In genomic region chr7:100390286-100391028, GRCh38 we compare ENCODE assay signal across 23 cellular contexts. TPM values are rescaled to one million over a fixed set of nuclear protein-coding genes. Genes with fewer than 3 reads are reported as not detected.
DNase-seq lines count a peak whose midpoint lies in the region; ATAC-seq, FAIRE-seq and TF ChIP-seq lines count a peak whose summit lies in the region.
"Had no signal": no experiment of that assay in that cellular context is flagged by ENCODE, and none has a peak within 500 bp of the region (broad histone marks: within the 10 kb centered on the region; RNA-seq: fewer than 3 reads in every experiment).

No MANE protein-coding gene starts in this region.

- H3K4me3 Mint-ChIP-seq in activated naive CD8-positive, alpha-beta T cell = no peak overlapping the region
- H3K4me3 Mint-ChIP-seq in activated naive CD8-positive, alpha-beta T cell treated with anti-CD3 and anti-CD28 coated beads, Interleukin-2, amount 50 U/mL, for 24 hours = no peak overlapping the region
- no peak overlapping the region for H3K4me3 Mint-ChIP-seq in stimulated activated memory B cell treated with anti-CD40 and anti-IgM and Interleukin-4, amounts not matched to agents 10 μg/mL and 1 μg/mL and 100 μg/mL, for 72 hours
- H3K4me3 Mint-ChIP-seq: CD8-positive, alpha-beta memory T cell had no signal

- H3K4me1 ChIP-seq in K562 (replicated peaks in 1 of 2; ENCODE audit: control insufficient read depth in 2 of 2, insufficient read depth in 2 of 2, low read length in 2 of 2) = peaks cover 0 to 4% of the 10 kb centered on the region in 2 experiments; a peak in 1 of 5 replicates
- H3K4me1 ChIP-seq in mucosa of descending colon (ENCODE audit: low read depth) = no peaks in the 10 kb centered on the region
- H3K4me1 ChIP-seq in OCI-LY7 (ENCODE audit: insufficient read depth, low read length, poor library complexity, severe bottlenecking) = peaks cover 16% of the 10 kb centered on the region
- H3K4me1 ChIP-seq: BE2C had no signal

- H3K27ac ChIP-seq in K562 (ENCODE audit: extremely low read depth, low read depth, low read length) (no peak overlapping the region), OCI-LY7 (ENCODE audit: low read depth, low read length, poor library complexity, severe bottlenecking) (no peak overlapping the region)

- no peak for TF ChIP-seq RAD21 in K562 (CRISPR knock-in tag; conservative IDR thresholded peaks at IDR 0.05 in 1 of 2, IDR thresholded peaks at IDR 0.05 in 1 of 2)

- H3K27me3 Mint-ChIP-seq in activated naive CD8-positive, alpha-beta T cell = no peaks in the 10 kb centered on the region
- peaks cover 12% of the 10 kb centered on the region for H3K27me3 Mint-ChIP-seq in activated naive CD8-positive, alpha-beta T cell treated with anti-CD3 and anti-CD28 coated beads, Interleukin-2, amount 50 U/mL, for 24 hours
- peaks cover 18% of the 10 kb centered on the region for H3K27me3 Mint-ChIP-seq in stimulated activated memory B cell treated with anti-CD40 and anti-IgM and Interleukin-4, amounts not matched to agents 10 μg/mL and 1 μg/mL and 100 μg/mL, for 72 hours

- no peak for TF ChIP-seq EP300 in K562 (IDR thresholded peaks at IDR 0.05; ENCODE audit: low read length)

- POLR2A ChIA-PET in K562 (lab: Yijun Ruan, JAX) (interaction anchor here (0.7 to 2.2 kb wide), 3 partner anchors 9 to 15 kb away, joined by 3 to 9 read pairs (median 5); no protein-coding TSS in a partner anchor), OCI-LY7 (lab: Charles Lee) (interaction anchor here (1.1 kb wide), 1 partner anchor 38 kb away, joined by 3 read pairs; the partner anchor contains the start of gene ZCWPW1)

- H4K20me1 ChIP-seq in K562 (replicated peaks; ENCODE audit: control insufficient read depth, insufficient read depth, low read length) = no peaks in the 10 kb centered on the region
- H4K20me1 ChIP-seq in OCI-LY7 (ENCODE audit: insufficient read depth, low read length) = no peaks in the 10 kb centered on the region

- no peak for ATAC-seq in activated naive CD8-positive, alpha-beta T cell treated with anti-CD3 and anti-CD28 coated beads, Interleukin-2, amount 50 U/mL, for 24 hours
- peak; percentile 22; the same call in 1 of the 3 replicates for ATAC-seq in K562
- ATAC-seq in mucosa of descending colon = peak; percentile 30
- no peak for ATAC-seq in stimulated activated memory B cell treated with anti-CD40 and anti-IgM and Interleukin-4, amounts not matched to agents 10 μg/mL and 1 μg/mL and 100 μg/mL, for 72 hours

- FAIRE-seq in K562 (lab: Jason Lieb, UNC) = no peak
- FAIRE-seq: D721Med, GM12892 had no signal

- no peak for TF ChIP-seq POLR2A in K562 (conservative IDR thresholded peaks at IDR 0.05)

- peaks cover 18 to 23% of the 10 kb centered on the region in 2 experiments; a peak in 4 of 5 replicates for H3K27me3 ChIP-seq in K562 (ENCODE audit: control insufficient read depth in 2 of 2, insufficient read depth in 2 of 2, low read length in 2 of 2)
- H3K27me3 ChIP-seq: BE2C had no signal

- no peaks in the 10 kb centered on the region for H3K36me3 Mint-ChIP-seq in activated naive CD8-positive, alpha-beta T cell
- H3K36me3 Mint-ChIP-seq in activated naive CD8-positive, alpha-beta T cell treated with anti-CD3 and anti-CD28 coated beads, Interleukin-2, amount 50 U/mL, for 24 hours (ENCODE audit: low read depth) = no peaks in the 10 kb centered on the region
- no peaks in the 10 kb centered on the region for H3K36me3 Mint-ChIP-seq in stimulated activated memory B cell treated with anti-CD40 and anti-IgM and Interleukin-4, amounts not matched to agents 10 μg/mL and 1 μg/mL and 100 μg/mL, for 72 hours
- H3K36me3 Mint-ChIP-seq: CD8-positive, alpha-beta memory T cell had no signal

- H3K79me2 ChIP-seq in K562 (ENCODE audit: control insufficient read depth, insufficient read depth, low read length) = no peaks in the 10 kb centered on the region
- H3K79me2 ChIP-seq in OCI-LY7 (ENCODE audit: insufficient read depth, low read depth, low read length) = no peaks in the 10 kb centered on the region

- H2AFZ ChIP-seq in K562 (ENCODE audit: low read depth, low read length) (no peak overlapping the region), OCI-LY7 (ENCODE audit: low read length) (no peak overlapping the region)

- DNase-seq in activated naive CD8-positive, alpha-beta T cell treated with anti-CD3 and anti-CD28 coated beads, Interleukin-2, amount 50 U/mL, for 24 hours = no peak
- DNase-seq in K562 (ENCODE audit: extremely low read depth in 1 of 4, low spot score in 3 of 4) = no peak
- DNase-seq in mucosa of descending colon = no peak
- no peak for DNase-seq in NCI-H2171 (lab: John Stamatoyannopoulos, UW)
- no peak for DNase-seq in OCI-LY7 (ENCODE audit: low spot score)
- no peak for DNase-seq in cortex of kidney (lab: John Stamatoyannopoulos, UW)
- DNase-seq: BE2C; CD8-positive, alpha-beta memory T cell; H7; KBM-7; NCI-H1105; NCI-H1694; NCI-H510A; NCI-H748 treated with DMSO at 0.1 percent for 48 hours; NK-92 treated with Interleukin-12 subunit alpha and Interleukin-12 subunit beta, amount 100 ng/mL, for 24 hours; SHP77 treated with DMSO at 0.1 percent for 48 hours; SK-N-SH had no signal

- CTCF ChIA-PET in K562 (lab: Yijun Ruan, JAX; ENCODE audit: low intra/inter-chr PET ratio) = interaction anchor here (0.6 to 0.7 kb wide), 2 partner anchors 13 to 78 kb away, joined by 3 read pairs; no protein-coding TSS in a partner anchor
- CTCF ChIA-PET in OCI-LY7 (lab: Charles Lee; ENCODE audit: unreplicated experiment) = interaction anchor here (0.6 kb wide), 1 partner anchor 136 kb away, joined by 5 read pairs; no protein-coding TSS in a partner anchor

- intact Hi-C loops in K562 (cut with micrococcal nuclease) (no loop called here), mucosa of descending colon (cut with DNase I, micrococcal nuclease) (no loop called here), OCI-LY7 (cut with micrococcal nuclease; ENCODE audit: unreplicated experiment) (no loop called here)

- H3K4me1 Mint-ChIP-seq in activated naive CD8-positive, alpha-beta T cell (ENCODE audit: low read depth) = peaks cover 1% of the 10 kb centered on the region
- H3K4me1 Mint-ChIP-seq in activated naive CD8-positive, alpha-beta T cell treated with anti-CD3 and anti-CD28 coated beads, Interleukin-2, amount 50 U/mL, for 24 hours = peaks cover 4% of the 10 kb centered on the region
- peaks cover 26% of the 10 kb centered on the region for H3K4me1 Mint-ChIP-seq in stimulated activated memory B cell treated with anti-CD40 and anti-IgM and Interleukin-4, amounts not matched to agents 10 μg/mL and 1 μg/mL and 100 μg/mL, for 72 hours

- TF ChIP-seq CTCF in K562 (IDR thresholded peaks at IDR 0.05 in 2 of 3, conservative IDR thresholded peaks at IDR 0.05 in 1 of 3; ENCODE audit: insufficient read depth in 2 of 3, low read depth in 1 of 3, low read length in 3 of 3) = no peak
- TF ChIP-seq CTCF in mucosa of descending colon (IDR thresholded peaks at IDR 0.05) = no peak
- TF ChIP-seq CTCF in OCI-LY7 (conservative IDR thresholded peaks at IDR 0.05; ENCODE audit: low read length) = no peak

- no peaks in the 10 kb centered on the region for H3K9me1 ChIP-seq in K562 (ENCODE audit: control insufficient read depth, insufficient read depth, low read length)

- no peak overlapping the region; a peak in 1 of 4 replicates for H3K9ac ChIP-seq in K562 (ENCODE audit: insufficient read depth in 1 of 2, low read depth in 2 of 2, low read length in 2 of 2)
- H3K9ac ChIP-seq: SK-N-SH had no signal

- H3K4me3 ChIP-seq in K562 (no peak overlapping the region), mucosa of descending colon (no peak overlapping the region), OCI-LY7 (ENCODE audit: low read depth, low read length, poor library complexity, severe bottlenecking) (no peak overlapping the region)

- peak overlapping the region; percentile 54 for H3K27ac Mint-ChIP-seq in activated naive CD8-positive, alpha-beta T cell
- no peak overlapping the region for H3K27ac Mint-ChIP-seq in activated naive CD8-positive, alpha-beta T cell treated with anti-CD3 and anti-CD28 coated beads, Interleukin-2, amount 50 U/mL, for 24 hours
- H3K27ac Mint-ChIP-seq in stimulated activated memory B cell treated with anti-CD40 and anti-IgM and Interleukin-4, amounts not matched to agents 10 μg/mL and 1 μg/mL and 100 μg/mL, for 72 hours = peak overlapping the region; percentile 6
- H3K27ac Mint-ChIP-seq: CD8-positive, alpha-beta memory T cell had no signal

- no peaks in the 10 kb centered on the region for H3K9me3 ChIP-seq in K562 (replicated peaks; ENCODE audit: control insufficient read depth, insufficient read depth, low read depth, low read length)
- H3K9me3 ChIP-seq in mucosa of descending colon = no peaks in the 10 kb centered on the region
- no peaks in the 10 kb centered on the region for H3K9me3 ChIP-seq in OCI-LY7 (ENCODE audit: low read length)
- H3K9me3 ChIP-seq: BE2C, SK-N-SH had no signal

- H3K36me3 ChIP-seq in K562 (ENCODE audit: control insufficient read depth, insufficient read depth, low read length) = no peaks in the 10 kb centered on the region
- no peaks in the 10 kb centered on the region for H3K36me3 ChIP-seq in mucosa of descending colon (ENCODE audit: low read depth)
- H3K36me3 ChIP-seq in OCI-LY7 (ENCODE audit: insufficient read depth, low read length) = no peaks in the 10 kb centered on the region
- H3K36me3 ChIP-seq: BE2C had no signal

- H3K9me2 ChIP-seq in OCI-LY7 (ENCODE audit: insufficient read depth, low read length) = no peaks in the 10 kb centered on the region
- H3K9me2 ChIP-seq: SK-N-SH had no signal

- BruUV-seq in K562 (replicated peaks; lab: Mats Ljungman, UMichigan) (no TSS peak), OCI-LY7 (replicated peaks; lab: Mats Ljungman, UMichigan) (no TSS peak)

- no peak overlapping the region for H3K4me2 ChIP-seq in K562 (ENCODE audit: insufficient read depth, low read length)
- H3K4me2 ChIP-seq in OCI-LY7 (ENCODE audit: low read length) = no peak overlapping the region
- H3K4me2 ChIP-seq: SK-N-SH had no signal

- WGBS in K562 (ENCODE audit: insufficient coverage, low coverage, missing lambda C conversion rate) = 7% methylated on average over 3 of the region's 3 CpGs

- no peaks in the 10 kb centered on the region for H3K9me3 Mint-ChIP-seq in activated naive CD8-positive, alpha-beta T cell (ENCODE audit: low read depth)
- no peaks in the 10 kb centered on the region for H3K9me3 Mint-ChIP-seq in activated naive CD8-positive, alpha-beta T cell treated with anti-CD3 and anti-CD28 coated beads, Interleukin-2, amount 50 U/mL, for 24 hours
- no peaks in the 10 kb centered on the region for H3K9me3 Mint-ChIP-seq in stimulated activated memory B cell treated with anti-CD40 and anti-IgM and Interleukin-4, amounts not matched to agents 10 μg/mL and 1 μg/mL and 100 μg/mL, for 72 hours
- H3K9me3 Mint-ChIP-seq: CD8-positive, alpha-beta memory T cell had no signal

- in situ Hi-C loops in K562 (cut with MboI) = no loop called here

RNA-seq across cellular contexts. Expression of gene PILRA, which starts 17.2 kb away (rescaled TPM):
- total RNA-seq in K562 (2011; cell fraction: chromatin; rRNA removed; ENCODE audit: low replicate concordance) = 9.0 and 11.0 TPM in 2 replicates
- 5.9 and 6.2 TPM in 2 replicates for total RNA-seq in K562 (2011; cell fraction: nucleolus; rRNA removed)
- 8.1 and 8.8 TPM in 2 replicates for total RNA-seq in K562 (2011; cell fraction: nucleoplasm; rRNA removed)
- total RNA-seq in K562 (2014; rRNA removed) (0.23 and 0.41 TPM in 2 replicates), K562 (2014; rRNA removed; fragmentation: Illumina TruSeq; extraction: Trizol) (0.32 and 0.47 TPM in 2 replicates), K562 (2015; rRNA removed; fragmentation: Illumina TruSeq; extraction: Trizol) (0.34 and 0.65 TPM in 2 replicates), K562 (2021) (0.83 and 0.95 TPM in 2 replicates), mucosa of descending colon (10 to 100 TPM in 1 of 3 donors, 1 to 10 TPM in 2; 4.2 to 15.9 (median 7.8) TPM), OCI-LY7 (2022) (13.5 and 16.0 TPM in 2 replicates)
- polyA plus RNA-seq in K562 (2011; rRNA removed) (1.8 and 3.1 TPM in 2 replicates), K562 (2014; fragmentation: Illumina TruSeq; extraction: Trizol) (0.73 and 0.93 TPM in 2 replicates), K562 (2014; fragmentation: Nextera tagmentation; extraction: Ambion mirVana) (under 1 TPM; 0.13 to 0.21 TPM), K562 (2014; rRNA removed) (0.62 and 1.6 TPM in 2 replicates)
- polyA plus RNA-seq in K562 (2011; cell fraction: cytosol; rRNA removed) = 1.8 and 3.1 TPM in 2 replicates
- 12.1 and 14.8 TPM in 2 replicates for polyA plus RNA-seq in K562 (2011; cell fraction: nucleus; rRNA removed)
- 0.79 and 2.9 TPM in 2 replicates for polyA plus RNA-seq in K562 (2012)
- 0.30 TPM in 1 of 2 replicates, not detected in the other for polyA minus RNA-seq in K562 (2011; rRNA and poly(A)+ RNA removed)
- polyA minus RNA-seq in K562 (2011; cell fraction: cytosol; rRNA and poly(A)+ RNA removed) = not detected in 2 replicates
- polyA minus RNA-seq in K562 (2011; cell fraction: nucleus; rRNA and poly(A)+ RNA removed) = 1.1 and 1.6 TPM in 2 replicates
- 6.4 and 8.0 TPM in 2 replicates for total RNA-seq in OCI-LY7 (2014; rRNA removed; shearing (Covaris generic))
- total RNA-seq: A172, RPMI7951 had no signal

RNA-seq across cellular contexts. Expression of gene PILRB, which starts 32.5 kb away (rescaled TPM):
- total RNA-seq in K562 (2011; cell fraction: chromatin; rRNA removed; ENCODE audit: low replicate concordance) = 248 and 523 TPM in 2 replicates
- total RNA-seq in K562 (2011; cell fraction: nucleolus; rRNA removed) = 303 and 304 TPM in 2 replicates
- total RNA-seq in K562 (2011; cell fraction: nucleoplasm; rRNA removed) = 245 and 257 TPM in 2 replicates
- total RNA-seq in K562 (2014; rRNA removed) = 37.0 and 37.7 TPM in 2 replicates
- total RNA-seq in K562 (2014; rRNA removed; fragmentation: Illumina TruSeq; extraction: Trizol) = 14.4 and 25.4 TPM in 2 replicates
- total RNA-seq in K562 (2015; rRNA removed; fragmentation: Illumina TruSeq; extraction: Trizol) = 30.7 and 32.3 TPM in 2 replicates
- total RNA-seq in K562 (2021) = 39.0 and 45.3 TPM in 2 replicates
- 39.2 and 56.1 TPM in 2 replicates for polyA plus RNA-seq in K562 (2011; rRNA removed)
- polyA plus RNA-seq in K562 (2011; cell fraction: cytosol; rRNA removed) = 30.7 and 45.8 TPM in 2 replicates
- polyA plus RNA-seq in K562 (2011; cell fraction: nucleus; rRNA removed) = 448 and 634 TPM in 2 replicates
- polyA plus RNA-seq in K562 (2012) = 39.7 and 51.9 TPM in 2 replicates
- polyA plus RNA-seq in K562 (2014; fragmentation: Illumina TruSeq; extraction: Trizol) = 49.9 and 56.7 TPM in 2 replicates
- 1 to 10 TPM; 6.2 to 7.1 TPM for polyA plus RNA-seq in K562 (2014; fragmentation: Nextera tagmentation; extraction: Ambion mirVana)
- polyA plus RNA-seq in K562 (2014; rRNA removed) = 94.6 and 99.3 TPM in 2 replicates
- polyA minus RNA-seq in K562 (2011; rRNA and poly(A)+ RNA removed) = 8.3 and 12.6 TPM in 2 replicates
- 2.9 and 8.4 TPM in 2 replicates for polyA minus RNA-seq in K562 (2011; cell fraction: cytosol; rRNA and poly(A)+ RNA removed)
- 43.1 and 49.8 TPM in 2 replicates for polyA minus RNA-seq in K562 (2011; cell fraction: nucleus; rRNA and poly(A)+ RNA removed)
- total RNA-seq in mucosa of descending colon = 10 to 100 TPM; 36.4 to 95.3 (median 54.3) TPM
- 90.2 and 102 TPM in 2 replicates for total RNA-seq in OCI-LY7 (2014; rRNA removed; shearing (Covaris generic))
- total RNA-seq in OCI-LY7 (2022) = 95.0 and 106 TPM in 2 replicates

RNA-seq across cellular contexts. Expression of gene ZCWPW1, which starts 38.0 kb away (rescaled TPM):
- 2.4 and 3.7 TPM in 2 replicates for total RNA-seq in K562 (2011; cell fraction: chromatin; rRNA removed; ENCODE audit: low replicate concordance)
- total RNA-seq in K562 (2011; cell fraction: nucleolus; rRNA removed) = 2.0 and 2.6 TPM in 2 replicates
- total RNA-seq in K562 (2011; cell fraction: nucleoplasm; rRNA removed) = 1.8 and 3.5 TPM in 2 replicates
- total RNA-seq in K562 (2014; rRNA removed) = 1.3 and 1.7 TPM in 2 replicates
- total RNA-seq in K562 (2014; rRNA removed; fragmentation: Illumina TruSeq; extraction: Trizol) = 0.84 and 1.8 TPM in 2 replicates
- 1.2 and 1.7 TPM in 2 replicates for total RNA-seq in K562 (2015; rRNA removed; fragmentation: Illumina TruSeq; extraction: Trizol)
- 0.86 and 0.94 TPM in 2 replicates for total RNA-seq in K562 (2021)
- 1.5 and 1.7 TPM in 2 replicates for polyA plus RNA-seq in K562 (2011; rRNA removed)
- polyA plus RNA-seq in K562 (2011; cell fraction: cytosol; rRNA removed) = 0.67 and 0.81 TPM in 2 replicates
- polyA plus RNA-seq in K562 (2011; cell fraction: nucleus; rRNA removed) = 3.7 and 4.2 TPM in 2 replicates
- polyA plus RNA-seq in K562 (2012) = 2.2 and 3.0 TPM in 2 replicates
- 0.79 and 1.4 TPM in 2 replicates for polyA plus RNA-seq in K562 (2014; fragmentation: Illumina TruSeq; extraction: Trizol)
- polyA plus RNA-seq in K562 (2014; fragmentation: Nextera tagmentation; extraction: Ambion mirVana) = under 1 TPM; 0.18 to 0.41 TPM
- 0.61 and 1.6 TPM in 2 replicates for polyA plus RNA-seq in K562 (2014; rRNA removed)
- 0.84 and 0.91 TPM in 2 replicates for polyA minus RNA-seq in K562 (2011; rRNA and poly(A)+ RNA removed)
- polyA minus RNA-seq in K562 (2011; cell fraction: cytosol; rRNA and poly(A)+ RNA removed) = 0.86 and 1.5 TPM in 2 replicates
- polyA minus RNA-seq in K562 (2011; cell fraction: nucleus; rRNA and poly(A)+ RNA removed) = 1.2 and 1.6 TPM in 2 replicates
- 1 to 10 TPM; 1.8 to 6.1 (median 2.3) TPM for total RNA-seq in mucosa of descending colon
- 4.1 and 10.9 TPM in 2 replicates for total RNA-seq in OCI-LY7 (2014; rRNA removed; shearing (Covaris generic))
- total RNA-seq in OCI-LY7 (2022) = 10.8 and 11.9 TPM in 2 replicates

RNA-seq across cellular contexts. Expression of gene MEPCE, which starts 39.2 kb away (rescaled TPM):
- total RNA-seq in K562 (2011; cell fraction: chromatin; rRNA removed; ENCODE audit: low replicate concordance) = 33.3 and 101 TPM in 2 replicates
- 57.9 and 76.5 TPM in 2 replicates for total RNA-seq in K562 (2011; cell fraction: nucleolus; rRNA removed)
- 40.2 and 43.9 TPM in 2 replicates for total RNA-seq in K562 (2011; cell fraction: nucleoplasm; rRNA removed)
- 50.6 and 65.4 TPM in 2 replicates for total RNA-seq in K562 (2014; rRNA removed)
- 24.9 and 29.5 TPM in 2 replicates for total RNA-seq in K562 (2014; rRNA removed; fragmentation: Illumina TruSeq; extraction: Trizol)
- total RNA-seq in K562 (2015; rRNA removed; fragmentation: Illumina TruSeq; extraction: Trizol) = 60.3 and 60.4 TPM in 2 replicates
- total RNA-seq in K562 (2021) = 72.8 and 76.3 TPM in 2 replicates
- 16.1 and 16.7 TPM in 2 replicates for polyA plus RNA-seq in K562 (2011; rRNA removed)
- 13.0 and 28.0 TPM in 2 replicates for polyA plus RNA-seq in K562 (2011; cell fraction: cytosol; rRNA removed)
- polyA plus RNA-seq in K562 (2011; cell fraction: nucleus; rRNA removed) = 23.6 and 47.0 TPM in 2 replicates
- polyA plus RNA-seq in K562 (2012) = 54.7 and 58.7 TPM in 2 replicates
- polyA plus RNA-seq in K562 (2014; fragmentation: Illumina TruSeq; extraction: Trizol) = 66.5 and 77.3 TPM in 2 replicates
- 10 to 100 TPM; 10.9 to 13.7 TPM for polyA plus RNA-seq in K562 (2014; fragmentation: Nextera tagmentation; extraction: Ambion mirVana)
- polyA plus RNA-seq in K562 (2014; rRNA removed) = 42.7 and 44.1 TPM in 2 replicates
- polyA minus RNA-seq in K562 (2011; rRNA and poly(A)+ RNA removed) = 20.0 and 29.4 TPM in 2 replicates
- polyA minus RNA-seq in K562 (2011; cell fraction: cytosol; rRNA and poly(A)+ RNA removed) = 18.7 and 24.0 TPM in 2 replicates
- polyA minus RNA-seq in K562 (2011; cell fraction: nucleus; rRNA and poly(A)+ RNA removed) = 27.9 and 29.5 TPM in 2 replicates
- 10 to 100 TPM; 29.3 to 46.8 (median 35.2) TPM for total RNA-seq in mucosa of descending colon
- 37.9 and 44.2 TPM in 2 replicates for total RNA-seq in OCI-LY7 (2014; rRNA removed; shearing (Covaris generic))
- total RNA-seq in OCI-LY7 (2022) = 54.1 and 65.6 TPM in 2 replicates

RNA-seq across cellular contexts. Expression of gene PPP1R35, which starts 45.8 kb away (rescaled TPM):
- total RNA-seq in K562 (2011; cell fraction: chromatin; rRNA removed; ENCODE audit: low replicate concordance) = 18.9 and 64.5 TPM in 2 replicates
- 109 and 128 TPM in 2 replicates for total RNA-seq in K562 (2011; cell fraction: nucleolus; rRNA removed)
- total RNA-seq in K562 (2011; cell fraction: nucleoplasm; rRNA removed) = 45.6 and 53.0 TPM in 2 replicates
- total RNA-seq in K562 (2014; rRNA removed) (127 and 152 TPM in 2 replicates), K562 (2014; rRNA removed; fragmentation: Illumina TruSeq; extraction: Trizol) (18.9 and 25.9 TPM in 2 replicates), K562 (2015; rRNA removed; fragmentation: Illumina TruSeq; extraction: Trizol) (44.9 and 47.9 TPM in 2 replicates), K562 (2021) (124 and 135 TPM in 2 replicates), mucosa of descending colon (10 to 100 TPM; 28.2 to 40.0 (median 28.9) TPM), OCI-LY7 (2022) (86.9 and 90.6 TPM in 2 replicates)
- polyA plus RNA-seq in K562 (2011; rRNA removed) (28.2 and 31.7 TPM in 2 replicates), K562 (2014; fragmentation: Illumina TruSeq; extraction: Trizol) (19.4 and 33.7 TPM in 2 replicates), K562 (2014; fragmentation: Nextera tagmentation; extraction: Ambion mirVana) (1 to 10 TPM; 2.9 to 5.9 TPM), K562 (2014; rRNA removed) (153 and 185 TPM in 2 replicates)
- polyA plus RNA-seq in K562 (2011; cell fraction: cytosol; rRNA removed) = 38.6 and 141 TPM in 2 replicates
- 136 and 297 TPM in 2 replicates for polyA plus RNA-seq in K562 (2011; cell fraction: nucleus; rRNA removed)
- polyA plus RNA-seq in K562 (2012) = 70.7 and 78.6 TPM in 2 replicates
- polyA minus RNA-seq in K562 (2011; rRNA and poly(A)+ RNA removed) = 2.2 and 5.8 TPM in 2 replicates
- 13.8 and 18.6 TPM in 2 replicates for polyA minus RNA-seq in K562 (2011; cell fraction: cytosol; rRNA and poly(A)+ RNA removed)
- polyA minus RNA-seq in K562 (2011; cell fraction: nucleus; rRNA and poly(A)+ RNA removed) = 16.7 and 26.0 TPM in 2 replicates
- total RNA-seq in OCI-LY7 (2014; rRNA removed; shearing (Covaris generic)) = 127 and 137 TPM in 2 replicates

Comparison
In these comparisons a context has a peak if more than half of its experiments do, and no peak if none do; other contexts are left out.
1. ATAC-seq: peak in K562 (single experiment) and mucosa of descending colon (single experiment); none in activated naive CD8-positive, alpha-beta T cell treated with anti-CD3 and anti-CD28 coated beads, Interleukin-2, amount 50 U/mL, for 24 hours (single experiment) and stimulated activated memory B cell treated with anti-CD40 and anti-IgM and Interleukin-4, amounts not matched to agents 10 μg/mL and 1 μg/mL and 100 μg/mL, for 72 hours (single experiment).